Comparison of ENCODE assay signal across 26 cellular contexts in genomic region chr18:48703418-48703817, GRCh38.
"Had no signal": no experiment of that assay in that cellular context is flagged by ENCODE, and none has a peak within 500 bp of the region (broad histone marks: within the 10 kb centered on the region; RNA-seq: fewer than 3 reads in every experiment).

No MANE protein-coding gene starts in this region.

- DNase-seq: activated CD4-positive, alpha-beta T cell treated with anti-CD3 and anti-CD28 coated beads, Interleukin-2, amount 50 U/mL, for 1 hour; activated naive CD4-positive, alpha-beta T cell; activated T-cell treated with anti-CD3 and anti-CD28 coated beads, Interleukin-2, amount 50 U/mL, for 48 hours; central memory CD4-positive, alpha-beta T cell; endodermal cell; foreskin keratinocyte; heart left ventricle; hypothalamus; immature natural killer cell; left colon; lower lobe of right lung; mesendoderm; ovary; stimulated activated CD4-positive, alpha-beta T cell treated with anti-CD3 and anti-CD28 coated beads, Interleukin-12 subunit alpha, Interleukin-12 subunit beta, amount 100 ng/mL, for 4 hours; stimulated activated CD4-positive, alpha-beta T cell treated with anti-CD3 and anti-CD28 coated beads, Interleukin-4, amount 100 ng/mL, for 1 hour; stomach; T1000; thyroid gland; upper lobe of left lung; WERI-Rb-1 had no signal

- H3K9me3 Mint-ChIP-seq: endodermal cell; immature natural killer cell; natural killer cell treated with Interleukin-12 subunit alpha and Interleukin-12 subunit beta and Interleukin-15 and Interleukin-18, amount 100 ng/mL, for 72 hours had no signal

- H3K4me1 Mint-ChIP-seq: endodermal cell had no signal

- H3K27me3 Mint-ChIP-seq: dendritic cell treated with granulocyte-macrophage colony-stimulating factor and Interleukin-4, amounts not matched to agents 40 ng/mL and 50 ng/mL, for 4 days; natural killer cell treated with Interleukin-12 subunit alpha and Interleukin-12 subunit beta and Interleukin-15 and Interleukin-18, amount 100 ng/mL, for 72 hours; progenitor cell of endocrine pancreas had no signal

- ATAC-seq: activated CD4-positive, CD25-positive, alpha-beta regulatory T cell treated with anti-CD3 and anti-CD28 coated beads, Interleukin-2, amount 50 U/mL, for 24 hours; esophagus mucosa; foreskin keratinocyte; heart left ventricle; left colon; natural killer cell treated with Interleukin-12 subunit alpha and Interleukin-12 subunit beta and Interleukin-15 and Interleukin-18, amount 100 ng/mL, for 72 hours; sciatic nerve had no signal

- H3K4me3 Mint-ChIP-seq: dendritic cell treated with granulocyte-macrophage colony-stimulating factor and Interleukin-4, amounts not matched to agents 40 ng/mL and 50 ng/mL, for 4 days; endodermal cell; immature natural killer cell; natural killer cell treated with Interleukin-12 subunit alpha and Interleukin-12 subunit beta and Interleukin-15 and Interleukin-18, amount 100 ng/mL, for 72 hours had no signal

- H3K27ac Mint-ChIP-seq: dendritic cell treated with granulocyte-macrophage colony-stimulating factor and Interleukin-4, amounts not matched to agents 40 ng/mL and 50 ng/mL, for 4 days; endodermal cell; immature natural killer cell; natural killer cell treated with Interleukin-12 subunit alpha and Interleukin-12 subunit beta and Interleukin-15 and Interleukin-18, amount 100 ng/mL, for 72 hours; progenitor cell of endocrine pancreas had no signal

- H3K36me3 Mint-ChIP-seq: immature natural killer cell; natural killer cell treated with Interleukin-12 subunit alpha and Interleukin-12 subunit beta and Interleukin-15 and Interleukin-18, amount 100 ng/mL, for 72 hours had no signal
